Comparison of ENCODE assay signal across 23 cellular contexts in genomic region chr19:34979819-34980640, GRCh38. TPM values are rescaled to one million over a fixed set of nuclear protein-coding genes. Genes with fewer than 3 reads are reported as not detected.
A peak's percentile ranks its signal among the peaks of the same experiment; 100 is the strongest.
DNase-seq lines count a peak whose midpoint lies in the region; ATAC-seq, FAIRE-seq and TF ChIP-seq lines count a peak whose summit lies in the region.
"Had no signal": no experiment of that assay in that cellular context is flagged by ENCODE, and none has a peak within 500 bp of the region (broad histone marks: within the 10 kb centered on the region; RNA-seq: fewer than 3 reads in every experiment).

No MANE protein-coding gene starts in this region.

- no peaks in the 10 kb centered on the region for H3K27me3 ChIP-seq in K562 (ENCODE audit: control insufficient read depth in 2 of 2, insufficient read depth in 2 of 2, low read length in 2 of 2)
- no peaks in the 10 kb centered on the region for H3K27me3 ChIP-seq in CD8-positive, alpha-beta T cell (ENCODE audit: insufficient read depth, low read length)
- H3K27me3 ChIP-seq: BE2C, SJSA1 had no signal

- no peak overlapping the region for H3K9ac ChIP-seq in K562 (ENCODE audit: insufficient read depth in 1 of 2, low read depth in 2 of 2, low read length in 2 of 2)

- H3K79me2 ChIP-seq in K562 (ENCODE audit: control insufficient read depth, insufficient read depth, low read length): no peaks in the 10 kb centered on the region

- H3K27ac Mint-ChIP-seq in activated naive CD4-positive, alpha-beta T cell treated with anti-CD3 and anti-CD28 coated beads, Interleukin-2, amount 10 ng/mL, durations not matched to agents 7 days and 5 days: peak overlapping the region; percentile 12
- H3K27ac Mint-ChIP-seq in CD8-positive, alpha-beta T cell: no peak overlapping the region

- H4K20me1 ChIP-seq in K562 (replicated peaks; ENCODE audit: control insufficient read depth, insufficient read depth, low read length): no peaks in the 10 kb centered on the region

- H3K4me1 Mint-ChIP-seq in activated naive CD4-positive, alpha-beta T cell treated with anti-CD3 and anti-CD28 coated beads, Interleukin-2, amount 10 ng/mL, durations not matched to agents 7 days and 5 days: peaks cover 9% of the 10 kb centered on the region
- H3K4me1 Mint-ChIP-seq in CD8-positive, alpha-beta T cell (ENCODE audit: low read depth): peaks cover 4% of the 10 kb centered on the region

- no peak for TF ChIP-seq RAD21 in K562 (CRISPR knock-in tag; conservative IDR thresholded peaks at IDR 0.05 in 1 of 2, IDR thresholded peaks at IDR 0.05 in 1 of 2)

- POLR2A ChIA-PET in K562 (lab: Yijun Ruan, JAX): interaction anchor here (0.7 to 1.0 kb wide), 3 partner anchors 20 to 37 kb away, joined by 3 to 4 read pairs (median 3); no protein-coding TSS in a partner anchor
- POLR2A ChIA-PET in CD8-positive, alpha-beta T cell (lab: Charles Lee): interaction anchor here (1.2 kb wide), 1 partner anchor 17 kb away, joined by 4 read pairs; no protein-coding TSS in a partner anchor

- H3K9me3 Mint-ChIP-seq in activated naive CD4-positive, alpha-beta T cell treated with anti-CD3 and anti-CD28 coated beads, Interleukin-2, amount 10 ng/mL, durations not matched to agents 7 days and 5 days: peaks cover 14% of the 10 kb centered on the region
- peaks cover 4% of the 10 kb centered on the region for H3K9me3 Mint-ChIP-seq in CD8-positive, alpha-beta T cell

- peaks cover 16% of the 10 kb centered on the region in 2 experiments; a peak in 4 of 5 replicates for H3K4me1 ChIP-seq in K562 (replicated peaks in 1 of 2; ENCODE audit: control insufficient read depth in 2 of 2, insufficient read depth in 2 of 2, low read length in 2 of 2)
- peaks cover 6% of the 10 kb centered on the region for H3K4me1 ChIP-seq in CD8-positive, alpha-beta T cell (ENCODE audit: insufficient read depth, low read length)
- H3K4me1 ChIP-seq: BE2C, SJSA1 had no signal

- BruUV-seq in K562 (replicated peaks; lab: Mats Ljungman, UMichigan): no TSS peak

- H2AFZ ChIP-seq in K562 (ENCODE audit: low read depth, low read length): peak overlapping the region; percentile 43
- H2AFZ ChIP-seq: PC-9 had no signal

- TF ChIP-seq POLR2A in K562 (conservative IDR thresholded peaks at IDR 0.05): no peak

- peaks cover 4% of the 10 kb centered on the region for H3K36me3 Mint-ChIP-seq in activated naive CD4-positive, alpha-beta T cell treated with anti-CD3 and anti-CD28 coated beads, Interleukin-2, amount 10 ng/mL, durations not matched to agents 7 days and 5 days
- no peaks in the 10 kb centered on the region for H3K36me3 Mint-ChIP-seq in CD8-positive, alpha-beta T cell
- H3K36me3 Mint-ChIP-seq: CD14-positive monocyte had no signal

- DNase-seq in activated naive CD4-positive, alpha-beta T cell treated with anti-CD3 and anti-CD28 coated beads, Interleukin-2, amount 10 ng/mL, durations not matched to agents 7 days and 5 days: no peak
- DNase-seq in activated naive CD4-positive, alpha-beta T cell treated with anti-CD3 and anti-CD28 coated beads, Interleukin-2, amount 50 U/mL, for 16 hours: no peak
- DNase-seq in NCI-H748 (lab: John Stamatoyannopoulos, UW; ENCODE audit: unreplicated experiment) (peak; percentile 75), K562 (ENCODE audit: extremely low read depth in 1 of 4, low spot score in 3 of 4) (peak in 1 of 4 experiments; percentile 27), MV-4-11 (lab: John Stamatoyannopoulos, UW) (no peak)
- no peak for DNase-seq in CD8-positive, alpha-beta T cell
- DNase-seq: BE2C; Calu3; H7; Kasumi-1; NCI-H1105 treated with DMSO at 0.1 percent for 48 hours; NCI-H1694; NCI-H2029 treated with DMSO at 0.1 percent for 48 hours; NCI-H2227 treated with DMSO at 0.1 percent for 48 hours; NCI-H526 treated with DMSO at 0.1 percent for 48 hours; NK-92 treated with Interleukin-12 subunit alpha and Interleukin-12 subunit beta, amount 100 ng/mL, for 24 hours; PC-9; Right ventricle myocardium superior; RPMI8226 had no signal

- peak overlapping the region; percentile 60 for H3K4me2 ChIP-seq in K562 (ENCODE audit: insufficient read depth, low read length)
- H3K4me2 ChIP-seq: PC-9 had no signal

- no peak for TF ChIP-seq EP300 in K562 (IDR thresholded peaks at IDR 0.05; ENCODE audit: low read length)

- no peak overlapping the region for H3K27ac ChIP-seq in K562 (ENCODE audit: extremely low read depth, low read depth, low read length)
- H3K27ac ChIP-seq in CD8-positive, alpha-beta T cell (ENCODE audit: low read depth, low read length): no peak overlapping the region
- H3K27ac ChIP-seq: PC-9, SJSA1 had no signal

- peak; percentile 70 for FAIRE-seq in K562 (lab: Jason Lieb, UNC)
- FAIRE-seq: HepG2 had no signal

- TF ChIP-seq CTCF in K562 (IDR thresholded peaks at IDR 0.05 in 2 of 3, conservative IDR thresholded peaks at IDR 0.05 in 1 of 3; ENCODE audit: insufficient read depth in 2 of 3, low read depth in 1 of 3, low read length in 3 of 3): no peak
- TF ChIP-seq CTCF in CD8-positive, alpha-beta T cell (IDR thresholded peaks at IDR 0.05): no peak

- 20% methylated on average over 12 of the region's 12 CpGs for WGBS in K562 (ENCODE audit: insufficient coverage, low coverage, missing lambda C conversion rate)

- no peaks in the 10 kb centered on the region for H3K36me3 ChIP-seq in K562 (ENCODE audit: control insufficient read depth, insufficient read depth, low read length)
- no peaks in the 10 kb centered on the region for H3K36me3 ChIP-seq in CD8-positive, alpha-beta T cell (ENCODE audit: insufficient read depth, low read length)
- H3K36me3 ChIP-seq: BE2C, SJSA1 had no signal

- intact Hi-C loops in K562 (cut with micrococcal nuclease): no loop called here
- intact Hi-C loops in CD8-positive, alpha-beta T cell (cut with DNase I, micrococcal nuclease): no loop called here

- CTCF ChIA-PET in activated naive CD4-positive, alpha-beta T cell treated with anti-CD3 and anti-CD28 coated beads, Interleukin-2, amount 10 ng/mL, durations not matched to agents 7 days and 5 days (lab: Charles Lee): no interaction called here
- CTCF ChIA-PET in K562 (lab: Yijun Ruan, JAX; ENCODE audit: low intra/inter-chr PET ratio): no interaction called here
- CTCF ChIA-PET in CD8-positive, alpha-beta T cell (lab: Charles Lee): interaction anchor here (1.2 to 3.2 kb wide), 2 partner anchors 33 to 34 kb away, joined by 4 to 8 read pairs; no protein-coding TSS in a partner anchor

- ATAC-seq in K562: peak; percentile 65
- ATAC-seq in GM21619 (IDR thresholded peaks at IDR 0.05; ENCODE audit: unreplicated experiment): no peak
- no peak for ATAC-seq in CD8-positive, alpha-beta T cell
- ATAC-seq: HepG2 had no signal

- H3K9me3 ChIP-seq in K562 (replicated peaks; ENCODE audit: control insufficient read depth, insufficient read depth, low read depth, low read length): peaks cover 10% of the 10 kb centered on the region
- H3K9me3 ChIP-seq in CD8-positive, alpha-beta T cell (ENCODE audit: low read length): no peaks in the 10 kb centered on the region
- H3K9me3 ChIP-seq: BE2C, SJSA1 had no signal

- H3K4me3 Mint-ChIP-seq in activated naive CD4-positive, alpha-beta T cell treated with anti-CD3 and anti-CD28 coated beads, Interleukin-2, amount 10 ng/mL, durations not matched to agents 7 days and 5 days: no peak overlapping the region
- H3K4me3 Mint-ChIP-seq in CD8-positive, alpha-beta T cell: no peak overlapping the region
- H3K4me3 Mint-ChIP-seq: CD14-positive monocyte had no signal

- in situ Hi-C loops in K562 (cut with MboI): no loop called here

- H3K9me1 ChIP-seq in K562 (ENCODE audit: control insufficient read depth, insufficient read depth, low read length): no peaks in the 10 kb centered on the region

- H3K27me3 Mint-ChIP-seq in activated naive CD4-positive, alpha-beta T cell treated with anti-CD3 and anti-CD28 coated beads, Interleukin-2, amount 10 ng/mL, durations not matched to agents 7 days and 5 days: peaks cover 38% of the 10 kb centered on the region
- H3K27me3 Mint-ChIP-seq in CD8-positive, alpha-beta T cell (ENCODE audit: low read depth): no peaks in the 10 kb centered on the region

- H3K4me3 ChIP-seq in K562: no peak overlapping the region
- no peak overlapping the region for H3K4me3 ChIP-seq in CD8-positive, alpha-beta T cell (ENCODE audit: low read depth, low read length)
- H3K4me3 ChIP-seq: PC-9, SJSA1 had no signal

RNA-seq across cellular contexts. Expression of gene ZNF792, which starts 16.0 kb away (rescaled TPM):
- 49.4 and 86.2 TPM in 2 replicates for total RNA-seq in K562 (2011; cell fraction: chromatin; rRNA removed; ENCODE audit: low replicate concordance)
- 38.2 and 47.9 TPM in 2 replicates for total RNA-seq in K562 (2011; cell fraction: nucleolus; rRNA removed)
- total RNA-seq in K562 (2011; cell fraction: nucleoplasm; rRNA removed): 33.4 and 39.9 TPM in 2 replicates
- 14.5 and 14.6 TPM in 2 replicates for total RNA-seq in K562 (2014; rRNA removed)
- 15.8 and 17.7 TPM in 2 replicates for total RNA-seq in K562 (2014; rRNA removed; fragmentation: Illumina TruSeq; extraction: Trizol)
- 10.0 and 10.4 TPM in 2 replicates for total RNA-seq in K562 (2015; rRNA removed; fragmentation: Illumina TruSeq; extraction: Trizol)
- total RNA-seq in K562 (2021): 15.5 and 16.5 TPM in 2 replicates
- 9.6 and 12.0 TPM in 2 replicates for polyA plus RNA-seq in K562 (2011; rRNA removed)
- 6.8 and 6.9 TPM in 2 replicates for polyA plus RNA-seq in K562 (2011; cell fraction: cytosol; rRNA removed)
- 17.3 and 18.8 TPM in 2 replicates for polyA plus RNA-seq in K562 (2011; cell fraction: nucleus; rRNA removed)
- polyA plus RNA-seq in K562 (2012): 7.3 and 9.8 TPM in 2 replicates
- polyA plus RNA-seq in K562 (2014; fragmentation: Illumina TruSeq; extraction: Trizol): 9.9 and 10.2 TPM in 2 replicates
- polyA plus RNA-seq in K562 (2014; fragmentation: Nextera tagmentation; extraction: Ambion mirVana): 1 to 10 TPM; 3.3 to 3.5 TPM
- 7.0 and 7.9 TPM in 2 replicates for polyA plus RNA-seq in K562 (2014; rRNA removed)
- 37.5 and 38.9 TPM in 2 replicates for polyA minus RNA-seq in K562 (2011; rRNA and poly(A)+ RNA removed)
- polyA minus RNA-seq in K562 (2011; cell fraction: cytosol; rRNA and poly(A)+ RNA removed): 9.4 and 17.3 TPM in 2 replicates
- polyA minus RNA-seq in K562 (2011; cell fraction: nucleus; rRNA and poly(A)+ RNA removed): 32.0 and 50.6 TPM in 2 replicates
- 1 to 10 TPM; 5.0 to 5.7 TPM for total RNA-seq in CD8-positive, alpha-beta T cell

RNA-seq across cellular contexts. Expression of gene GRAMD1A, which starts 20.1 kb away (rescaled TPM):
- 167 and 288 TPM in 2 replicates for total RNA-seq in K562 (2011; cell fraction: chromatin; rRNA removed; ENCODE audit: low replicate concordance)
- total RNA-seq in K562 (2011; cell fraction: nucleolus; rRNA removed): 130 and 133 TPM in 2 replicates
- total RNA-seq in K562 (2011; cell fraction: nucleoplasm; rRNA removed): 132 and 192 TPM in 2 replicates
- total RNA-seq in K562 (2014; rRNA removed): 41.8 and 47.0 TPM in 2 replicates
- total RNA-seq in K562 (2014; rRNA removed; fragmentation: Illumina TruSeq; extraction: Trizol): 13.9 and 16.4 TPM in 2 replicates
- 19.4 and 20.5 TPM in 2 replicates for total RNA-seq in K562 (2015; rRNA removed; fragmentation: Illumina TruSeq; extraction: Trizol)
- total RNA-seq in K562 (2021): 58.7 and 62.5 TPM in 2 replicates
- 39.4 and 54.3 TPM in 2 replicates for polyA plus RNA-seq in K562 (2011; rRNA removed)
- 51.1 and 57.8 TPM in 2 replicates for polyA plus RNA-seq in K562 (2011; cell fraction: cytosol; rRNA removed)
- 131 and 183 TPM in 2 replicates for polyA plus RNA-seq in K562 (2011; cell fraction: nucleus; rRNA removed)
- polyA plus RNA-seq in K562 (2012): 35.7 and 68.6 TPM in 2 replicates
- 38.5 and 54.1 TPM in 2 replicates for polyA plus RNA-seq in K562 (2014; fragmentation: Illumina TruSeq; extraction: Trizol)
- 1 to 10 TPM; 1.4 to 1.7 TPM for polyA plus RNA-seq in K562 (2014; fragmentation: Nextera tagmentation; extraction: Ambion mirVana)
- polyA plus RNA-seq in K562 (2014; rRNA removed): 61.7 and 63.8 TPM in 2 replicates
- polyA minus RNA-seq in K562 (2011; rRNA and poly(A)+ RNA removed): 41.4 and 44.4 TPM in 2 replicates
- 39.7 and 39.8 TPM in 2 replicates for polyA minus RNA-seq in K562 (2011; cell fraction: cytosol; rRNA and poly(A)+ RNA removed)
- 31.2 and 45.4 TPM in 2 replicates for polyA minus RNA-seq in K562 (2011; cell fraction: nucleus; rRNA and poly(A)+ RNA removed)
- 100 to 1,000 TPM; 207 to 221 TPM for total RNA-seq in CD8-positive, alpha-beta T cell

RNA-seq across cellular contexts. Expression of gene SCN1B, which starts 50.2 kb away (rescaled TPM):
- 6.3 and 14.6 TPM in 2 replicates for total RNA-seq in K562 (2011; cell fraction: chromatin; rRNA removed; ENCODE audit: low replicate concordance)
- 7.7 and 7.9 TPM in 2 replicates for total RNA-seq in K562 (2011; cell fraction: nucleolus; rRNA removed)
- 8.3 and 13.4 TPM in 2 replicates for total RNA-seq in K562 (2011; cell fraction: nucleoplasm; rRNA removed)
- total RNA-seq in K562 (2014; rRNA removed) (0.91 and 1.6 TPM in 2 replicates), K562 (2014; rRNA removed; fragmentation: Illumina TruSeq; extraction: Trizol) (0.51 and 0.80 TPM in 2 replicates), K562 (2015; rRNA removed; fragmentation: Illumina TruSeq; extraction: Trizol) (0.91 and 1.2 TPM in 2 replicates), K562 (2021) (1.8 TPM in 2 replicates)
- polyA plus RNA-seq in K562 (2011; rRNA removed) (2.5 and 4.2 TPM in 2 replicates), K562 (2014; fragmentation: Illumina TruSeq; extraction: Trizol) (0.79 and 1.0 TPM in 2 replicates), K562 (2014; fragmentation: Nextera tagmentation; extraction: Ambion mirVana) (under 1 TPM; 0.03 to 0.06 TPM), K562 (2014; rRNA removed) (1.2 and 2.1 TPM in 2 replicates)
- polyA plus RNA-seq in K562 (2011; cell fraction: cytosol; rRNA removed): 2.3 and 2.6 TPM in 2 replicates
- 9.1 and 10.0 TPM in 2 replicates for polyA plus RNA-seq in K562 (2011; cell fraction: nucleus; rRNA removed)
- polyA plus RNA-seq in K562 (2012): 1.4 and 3.7 TPM in 2 replicates
- 1.1 and 2.6 TPM in 2 replicates for polyA minus RNA-seq in K562 (2011; rRNA and poly(A)+ RNA removed)
- polyA minus RNA-seq in K562 (2011; cell fraction: cytosol; rRNA and poly(A)+ RNA removed): 1.2 and 1.5 TPM in 2 replicates
- polyA minus RNA-seq in K562 (2011; cell fraction: nucleus; rRNA and poly(A)+ RNA removed): 1.6 and 2.2 TPM in 2 replicates
- total RNA-seq in CD8-positive, alpha-beta T cell: 1 to 10 TPM; 1.9 to 2.3 TPM

RNA-seq across cellular contexts. Expression of gene ZNF30, which starts 53.3 kb away (rescaled TPM):
- 8.3 and 8.9 TPM in 2 replicates for total RNA-seq in K562 (2011; cell fraction: chromatin; rRNA removed; ENCODE audit: low replicate concordance)
- total RNA-seq in K562 (2011; cell fraction: nucleolus; rRNA removed): 7.9 and 9.7 TPM in 2 replicates
- 5.2 and 5.6 TPM in 2 replicates for total RNA-seq in K562 (2011; cell fraction: nucleoplasm; rRNA removed)
- 7.1 and 10.8 TPM in 2 replicates for total RNA-seq in K562 (2014; rRNA removed)
- 10.7 and 11.1 TPM in 2 replicates for total RNA-seq in K562 (2014; rRNA removed; fragmentation: Illumina TruSeq; extraction: Trizol)
- 9.0 and 10.6 TPM in 2 replicates for total RNA-seq in K562 (2015; rRNA removed; fragmentation: Illumina TruSeq; extraction: Trizol)
- total RNA-seq in K562 (2021): 10.3 and 11.4 TPM in 2 replicates
- polyA plus RNA-seq in K562 (2011; rRNA removed): 8.3 and 9.7 TPM in 2 replicates
- 4.2 and 6.0 TPM in 2 replicates for polyA plus RNA-seq in K562 (2011; cell fraction: cytosol; rRNA removed)
- 5.6 and 6.1 TPM in 2 replicates for polyA plus RNA-seq in K562 (2011; cell fraction: nucleus; rRNA removed)
- 6.8 and 8.6 TPM in 2 replicates for polyA plus RNA-seq in K562 (2012)
- 8.3 and 9.8 TPM in 2 replicates for polyA plus RNA-seq in K562 (2014; fragmentation: Illumina TruSeq; extraction: Trizol)
- polyA plus RNA-seq in K562 (2014; fragmentation: Nextera tagmentation; extraction: Ambion mirVana): 10 to 100 TPM in 1 of 2 experiments, 1 to 10 TPM in 1; 9.2 to 13.4 TPM
- polyA plus RNA-seq in K562 (2014; rRNA removed): 7.3 and 7.6 TPM in 2 replicates
- 12.3 and 15.3 TPM in 2 replicates for polyA minus RNA-seq in K562 (2011; rRNA and poly(A)+ RNA removed)
- polyA minus RNA-seq in K562 (2011; cell fraction: cytosol; rRNA and poly(A)+ RNA removed): 4.3 and 6.1 TPM in 2 replicates
- 10.9 and 11.2 TPM in 2 replicates for polyA minus RNA-seq in K562 (2011; cell fraction: nucleus; rRNA and poly(A)+ RNA removed)
- 1 to 10 TPM; 1.4 to 1.5 TPM for total RNA-seq in CD8-positive, alpha-beta T cell
